Comparison of ENCODE assay signal across 27 cellular contexts in the genomic region with DNA sequence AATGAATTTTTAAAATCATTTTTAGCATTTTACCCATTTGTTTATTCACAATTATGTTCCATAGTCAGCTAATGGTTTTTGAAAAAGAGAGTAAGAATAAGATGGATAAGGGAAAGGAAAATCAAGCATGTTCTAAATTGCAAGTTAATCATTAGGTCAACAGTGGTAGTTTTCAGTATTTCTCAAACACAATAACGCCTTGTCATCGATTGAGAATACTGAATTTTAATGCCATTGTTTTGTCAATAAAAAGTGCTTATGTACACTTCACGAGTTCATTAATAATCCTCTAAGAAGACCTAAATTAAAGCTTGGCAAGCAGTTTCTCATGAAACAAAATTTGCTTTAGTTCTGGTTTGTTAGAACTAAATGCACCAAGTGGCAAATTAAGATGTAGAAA.
"Had no signal": no experiment of that assay in that cellular context is flagged by ENCODE, and none has a peak within 500 bp of the region (broad histone marks: within the 10 kb centered on the region; RNA-seq: fewer than 3 reads in every experiment).

No MANE protein-coding gene starts in this region.

- H3K9me3 Mint-ChIP-seq: activated naive CD4-positive, alpha-beta T cell treated with anti-CD3 and anti-CD28 coated beads, Interleukin-2, amount 50 U/mL, for 24 hours had no signal

- H3K4me3 Mint-ChIP-seq: activated CD8-positive, alpha-beta T cell treated with anti-CD3 and anti-CD28 coated beads, Interleukin-2, amount 10 ng/mL, durations not matched to agents 7 days and 5 days; activated naive CD4-positive, alpha-beta T cell treated with anti-CD3 and anti-CD28 coated beads, Interleukin-2, amount 50 U/mL, for 24 hours had no signal

- H3K9me3 ChIP-seq: body of pancreas, Peyer's patch, SJCRH30, SK-N-SH had no signal

- ATAC-seq: activated CD4-positive, CD25-positive, alpha-beta regulatory T cell treated with anti-CD3 and anti-CD28 coated beads, Interleukin-2, amount 50 U/mL, for 24 hours; activated CD8-positive, alpha-beta T cell treated with anti-CD3 and anti-CD28 coated beads, Interleukin-2, amount 10 ng/mL, durations not matched to agents 7 days and 5 days; body of pancreas had no signal

- H3K36me3 ChIP-seq: Peyer's patch, SJCRH30 had no signal

- DNase-seq: activated CD4-positive, alpha-beta T cell treated with anti-CD3 and anti-CD28 coated beads for 48 hours; activated CD4-positive, alpha-beta T cell treated with anti-CD3 and anti-CD28 coated beads, Interleukin-2, amount 50 U/mL, for 4 hours; activated CD8-positive, alpha-beta memory T cell treated with anti-CD3 and anti-CD28 coated beads, Interleukin-2, amount 50 U/mL, for 48 hours; activated CD8-positive, alpha-beta T cell treated with anti-CD3 and anti-CD28 coated beads, Interleukin-2, amount 10 ng/mL, durations not matched to agents 7 days and 5 days; activated effector memory CD4-positive, alpha-beta T cell treated with Interleukin-2 at 50 U/mL for 16 hours; activated naive CD4-positive, alpha-beta T cell; activated T-cell treated with anti-CD3 and anti-CD28 coated beads, Interleukin-2, amount 50 U/mL, for 1 hour; aorta; body of pancreas; central memory CD4-positive, alpha-beta T cell; Karpas-422; MM.1S; NCI-H1105 treated with DMSO at 0.1 percent for 48 hours; NCI-H1694 treated with DMSO at 0.1 percent for 48 hours; NCI-H2029 treated with DMSO at 0.1 percent for 48 hours; NCI-H526; NK-92 treated with Interleukin-12 subunit alpha and Interleukin-12 subunit beta, amount 100 ng/mL, for 24 hours; OCI-M1; Peyer's patch; Right ventricle myocardium superior; SJCRH30; SK-N-SH; T-helper 1 cell had no signal

- FAIRE-seq: bronchial epithelial cell had no signal

- H3K27ac Mint-ChIP-seq: activated CD8-positive, alpha-beta T cell treated with anti-CD3 and anti-CD28 coated beads, Interleukin-2, amount 10 ng/mL, durations not matched to agents 7 days and 5 days; activated naive CD4-positive, alpha-beta T cell treated with anti-CD3 and anti-CD28 coated beads, Interleukin-2, amount 50 U/mL, for 24 hours had no signal

- H3K27me3 ChIP-seq: body of pancreas, Peyer's patch, SJCRH30 had no signal

- H3K9ac ChIP-seq: SK-N-SH had no signal

- H3K4me3 ChIP-seq: body of pancreas, Peyer's patch, SJCRH30 had no signal

- H3K27ac ChIP-seq: Peyer's patch, RWPE1, SJCRH30 had no signal

- H3K27me3 Mint-ChIP-seq: activated naive CD4-positive, alpha-beta T cell treated with anti-CD3 and anti-CD28 coated beads, Interleukin-2, amount 50 U/mL, for 24 hours had no signal

- H3K4me2 ChIP-seq: SK-N-SH had no signal
